In genomic region chr20:40990542-40991120, GRCh38 we compare ENCODE assay signal across 1 cellular context.
TF ChIP-seq lines count a peak whose summit lies in the region.

No MANE protein-coding gene starts in this region.

TF ChIP-seq in HepG2, 621 proteins besides CTCF, POLR2A, EP300 and RAD21 (continued from another document):
- peak; percentile 20 for TF ChIP-seq IKZF4 (CRISPR knock-in tag; IDR thresholded peaks at IDR 0.05; ENCODE audit: borderline replicate concordance, low read depth, not compliant biosample characterization)
- peak; percentile 96 for TF ChIP-seq ZMYM4 (CRISPR knock-in tag; IDR thresholded peaks at IDR 0.05)
